39 cellular contexts compared by ENCODE assay signal in genomic region chr11:35841733-35842132, GRCh38.
"Had no signal": no experiment of that assay in that cellular context is flagged by ENCODE, and none has a peak within 500 bp of the region (broad histone marks: within the 10 kb centered on the region; RNA-seq: fewer than 3 reads in every experiment).

No MANE protein-coding gene starts in this region.

- DNase-seq: activated effector memory CD4-positive, alpha-beta T cell treated with anti-CD3 and anti-CD28 coated beads, Interleukin-2, amount 50 U/mL, for 16 hours; activated effector memory CD4-positive, alpha-beta T cell treated with Interleukin-2 at 50 U/mL for 16 hours; activated gamma-delta T cell; activated gamma-delta T cell treated with Interleukin-2 at 50 U/mL for 16 hours; activated naive CD4-positive, alpha-beta T cell; activated naive CD4-positive, alpha-beta T cell treated with anti-CD3 and anti-CD28 coated beads for 36 hours; activated naive CD4-positive, alpha-beta T cell treated with anti-CD3 and anti-CD28 coated beads, Interleukin-2, amount 10 ng/mL, durations not matched to agents 7 days and 5 days; activated naive CD4-positive, alpha-beta T cell treated with anti-CD3 and anti-CD28 coated beads, Interleukin-2, amount 50 U/mL, for 16 hours; activated naive CD4-positive, alpha-beta T cell treated with Interleukin-2 at 50 U/mL for 16 hours; activated naive CD8-positive, alpha-beta T cell treated with anti-CD3 and anti-CD28 coated beads for 36 hours; activated naive CD8-positive, alpha-beta T cell treated with anti-CD3 and anti-CD28 coated beads, Interleukin-2, amount 10 ng/mL, durations not matched to agents 7 days and 5 days; activated naive CD8-positive, alpha-beta T cell treated with anti-CD3 and anti-CD28 coated beads, Interleukin-2, amount 50 U/mL, for 24 hours; activated T-cell treated with anti-CD3 and anti-CD28 coated beads, Interleukin-2, amount 50 U/mL, for 24 hours; activated T-cell treated with anti-CD3 and anti-CD28 coated beads, Interleukin-2, amount 50 U/mL, for 4 hours; activated T-cell treated with anti-CD3 and anti-CD28 coated beads, Interleukin-2, amount 50 U/mL, for 48 hours; activated T-cell treated with anti-CD3 and anti-CD28 coated beads, Interleukin-2, amount 50 U/mL, for 72 hours; adrenal gland; amniotic stem cell; amygdala; anterior cingulate cortex; aorta; body of pancreas; brain microvascular endothelial cell; caudate nucleus; central memory CD4-positive, alpha-beta T cell; cerebellar nuclear complex had no signal

- H3K27ac ChIP-seq: adrenal gland, ascending aorta, body of pancreas, brain microvascular endothelial cell, breast epithelium, cardiac muscle cell had no signal

- H3K4me3 Mint-ChIP-seq: activated naive CD4-positive, alpha-beta T cell treated with anti-CD3 and anti-CD28 coated beads for 36 hours; activated naive CD4-positive, alpha-beta T cell treated with anti-CD3 and anti-CD28 coated beads, Interleukin-2, amount 10 ng/mL, durations not matched to agents 7 days and 5 days; activated naive CD4-positive, alpha-beta T cell treated with anti-CD3 and anti-CD28 coated beads, Interleukin-2, amount 50 U/mL, for 24 hours; activated naive CD8-positive, alpha-beta T cell; activated naive CD8-positive, alpha-beta T cell treated with anti-CD3 and anti-CD28 coated beads for 36 hours; activated naive CD8-positive, alpha-beta T cell treated with anti-CD3 and anti-CD28 coated beads, Interleukin-2, amount 10 ng/mL, durations not matched to agents 7 days and 5 days; activated naive CD8-positive, alpha-beta T cell treated with anti-CD3 and anti-CD28 coated beads, Interleukin-2, amount 50 U/mL, for 24 hours; activated T-cell treated with anti-CD3 and anti-CD28 coated beads, Interleukin-2, amount 50 U/mL, for 24 hours; activated T-cell treated with anti-CD3 and anti-CD28 coated beads, Interleukin-2, amount 50 U/mL, for 4 hours; activated T-cell treated with anti-CD3 and anti-CD28 coated beads, Interleukin-2, amount 50 U/mL, for 72 hours; activated T-helper 1 cell treated with anti-CD3 and anti-CD28 coated beads, Interleukin-12 subunit alpha, Interleukin-12 subunit beta, Interleukin-2, Interleukin-4 antibody, amounts not matched to agents 30 ng/mL and 10 ng/mL and 1 ng/mL, durations not matched to agents 14 hours and 24 hours and 36 hours; activated T-helper 17 cell treated with anti-CD3 and anti-CD28 coated beads, Interleukin-2, amount 50 U/mL, for 72 hours; brain; central memory CD8-positive, alpha-beta T cell had no signal

- H3K9me3 ChIP-seq: adrenal gland, body of pancreas, breast epithelium had no signal

- H3K4me3 ChIP-seq: adrenal gland, ascending aorta, body of pancreas, breast epithelium, cardiac muscle cell had no signal

- FAIRE-seq: astrocyte, bronchial epithelial cell had no signal

- H3K36me3 Mint-ChIP-seq: activated naive CD4-positive, alpha-beta T cell treated with anti-CD3 and anti-CD28 coated beads, Interleukin-2, amount 10 ng/mL, durations not matched to agents 7 days and 5 days; activated naive CD4-positive, alpha-beta T cell treated with anti-CD3 and anti-CD28 coated beads, Interleukin-2, amount 50 U/mL, for 24 hours; activated naive CD4-positive, alpha-beta T cell treated with anti-CD3 and anti-CD28 coated beads, Interleukin-2, amount 50 U/mL, for 72 hours; activated naive CD8-positive, alpha-beta T cell; activated naive CD8-positive, alpha-beta T cell treated with anti-CD3 and anti-CD28 coated beads for 36 hours; activated naive CD8-positive, alpha-beta T cell treated with anti-CD3 and anti-CD28 coated beads, Interleukin-2, amount 10 ng/mL, durations not matched to agents 7 days and 5 days; brain had no signal

- H3K9me3 Mint-ChIP-seq: activated naive CD4-positive, alpha-beta T cell treated with anti-CD3 and anti-CD28 coated beads, Interleukin-2, amount 10 ng/mL, durations not matched to agents 7 days and 5 days; activated naive CD4-positive, alpha-beta T cell treated with anti-CD3 and anti-CD28 coated beads, Interleukin-2, amount 50 U/mL, for 72 hours; activated naive CD8-positive, alpha-beta T cell treated with anti-CD3 and anti-CD28 coated beads, Interleukin-2, amount 50 U/mL, for 24 hours; activated T-cell treated with anti-CD3 and anti-CD28 coated beads, Interleukin-2, amount 50 U/mL, for 24 hours; activated T-helper 1 cell treated with anti-CD3 and anti-CD28 coated beads, Interleukin-12 subunit alpha, Interleukin-12 subunit beta, Interleukin-2, Interleukin-4 antibody, amounts not matched to agents 30 ng/mL and 10 ng/mL and 1 ng/mL, durations not matched to agents 14 hours and 24 hours and 36 hours; activated T-helper 2 cell treated with anti-CD3 and anti-CD28 coated beads, Interferon-gamma antibody, Interleukin-2, Interleukin-4, amounts not matched to agents 10 μg/mL and 5 μg/mL and 100 μg/mL, durations not matched to agents 14 hours and 24 hours and 36 hours; central memory CD8-positive, alpha-beta T cell had no signal

- H3K36me3 ChIP-seq: adrenal gland, ascending aorta, brain microvascular endothelial cell, breast epithelium, cardiac muscle cell had no signal

- ATAC-seq: activated naive CD4-positive, alpha-beta T cell treated with anti-CD3 and anti-CD28 coated beads, Interleukin-2, amount 50 U/mL, for 72 hours; activated naive CD8-positive, alpha-beta T cell treated with anti-CD3 and anti-CD28 coated beads, Interleukin-2, amount 50 U/mL, for 24 hours; activated T-cell treated with anti-CD3 and anti-CD28 coated beads, Interleukin-2, amount 50 U/mL, for 4 hours; activated T-cell treated with anti-CD3 and anti-CD28 coated beads, Interleukin-2, amount 50 U/mL, for 72 hours; activated T-helper 17 cell treated with anti-CD3 and anti-CD28 coated beads, Interleukin-2, amount 50 U/mL, for 72 hours; body of pancreas had no signal

- H3K4me1 Mint-ChIP-seq: activated naive CD4-positive, alpha-beta T cell treated with anti-CD3 and anti-CD28 coated beads, Interleukin-2, amount 10 ng/mL, durations not matched to agents 7 days and 5 days; activated naive CD4-positive, alpha-beta T cell treated with anti-CD3 and anti-CD28 coated beads, Interleukin-2, amount 50 U/mL, for 24 hours; activated naive CD8-positive, alpha-beta T cell treated with anti-CD3 and anti-CD28 coated beads for 36 hours; activated naive CD8-positive, alpha-beta T cell treated with anti-CD3 and anti-CD28 coated beads, Interleukin-2, amount 10 ng/mL, durations not matched to agents 7 days and 5 days; activated naive CD8-positive, alpha-beta T cell treated with anti-CD3 and anti-CD28 coated beads, Interleukin-2, amount 50 U/mL, for 24 hours; activated T-helper 17 cell treated with anti-CD3 and anti-CD28 coated beads, Interleukin-2, amount 50 U/mL, for 72 hours; central memory CD8-positive, alpha-beta T cell had no signal

- H3K27me3 ChIP-seq: adrenal gland, ascending aorta, body of pancreas, brain microvascular endothelial cell, breast epithelium had no signal

- H3K4me1 ChIP-seq: adrenal gland, ascending aorta, breast epithelium had no signal

- H3K27ac Mint-ChIP-seq: activated naive CD4-positive, alpha-beta T cell treated with anti-CD3 and anti-CD28 coated beads for 36 hours; activated naive CD4-positive, alpha-beta T cell treated with anti-CD3 and anti-CD28 coated beads, Interleukin-2, amount 10 ng/mL, durations not matched to agents 7 days and 5 days; activated naive CD4-positive, alpha-beta T cell treated with anti-CD3 and anti-CD28 coated beads, Interleukin-2, amount 50 U/mL, for 24 hours; activated naive CD4-positive, alpha-beta T cell treated with anti-CD3 and anti-CD28 coated beads, Interleukin-2, amount 50 U/mL, for 72 hours; activated naive CD8-positive, alpha-beta T cell; activated naive CD8-positive, alpha-beta T cell treated with anti-CD3 and anti-CD28 coated beads for 36 hours; activated naive CD8-positive, alpha-beta T cell treated with anti-CD3 and anti-CD28 coated beads, Interleukin-2, amount 10 ng/mL, durations not matched to agents 7 days and 5 days; activated naive CD8-positive, alpha-beta T cell treated with anti-CD3 and anti-CD28 coated beads, Interleukin-2, amount 50 U/mL, for 24 hours; activated T-cell treated with anti-CD3 and anti-CD28 coated beads, Interleukin-2, amount 50 U/mL, for 24 hours; activated T-cell treated with anti-CD3 and anti-CD28 coated beads, Interleukin-2, amount 50 U/mL, for 72 hours; activated T-helper 1 cell treated with anti-CD3 and anti-CD28 coated beads, Interleukin-12 subunit alpha, Interleukin-12 subunit beta, Interleukin-2, Interleukin-4 antibody, amounts not matched to agents 30 ng/mL and 10 ng/mL and 1 ng/mL, durations not matched to agents 14 hours and 24 hours and 36 hours; activated T-helper 17 cell treated with anti-CD3 and anti-CD28 coated beads, Interleukin-2, amount 50 U/mL, for 72 hours; activated T-helper 2 cell treated with anti-CD3 and anti-CD28 coated beads, Interferon-gamma antibody, Interleukin-2, Interleukin-4, amounts not matched to agents 10 μg/mL and 5 μg/mL and 100 μg/mL, durations not matched to agents 14 hours and 24 hours and 36 hours; brain had no signal
